In the genomic region with DNA sequence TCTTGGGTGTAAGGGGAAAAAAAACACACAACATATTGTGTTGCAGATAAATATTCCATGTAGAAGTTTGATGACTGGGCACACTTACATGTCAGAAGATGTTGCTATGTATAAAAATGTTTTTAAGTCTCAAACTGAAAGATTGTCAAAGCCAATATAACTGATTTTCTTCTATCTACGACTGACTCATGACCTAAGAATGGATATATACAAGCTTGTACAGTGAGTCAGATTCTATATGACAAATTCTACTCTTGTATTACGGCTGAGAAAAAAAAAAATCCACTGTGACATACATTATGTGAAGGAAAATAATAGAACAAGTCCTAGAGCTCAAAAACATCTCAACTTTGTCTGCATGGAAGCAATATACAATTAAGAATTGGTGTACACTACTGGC, we compare ENCODE assay signal across 21 cellular contexts.
DNase-seq lines count a peak whose midpoint lies in the region; FAIRE-seq and TF ChIP-seq lines count a peak whose summit lies in the region.
"Had no signal": no experiment of that assay in that cellular context is flagged by ENCODE, and none has a peak within 500 bp of the region (broad histone marks: within the 10 kb centered on the region; RNA-seq: fewer than 3 reads in every experiment).

No MANE protein-coding gene starts in this region.

- no peak overlapping the region for H3K27ac Mint-ChIP-seq in endodermal cell
- H3K27ac Mint-ChIP-seq: CD4-positive, alpha-beta T cell had no signal

- WGBS in mesenchymal stem cell = no CpG with 5 or more reads among the region's 2 CpGs
- WGBS in endodermal cell (ENCODE audit: insufficient coverage in 1 of 2, insufficient read length in 1 of 2), 2 experiments = 97% methylated on average over 2 of the region's 2 CpGs; no CpG with 5 or more reads in 1 of the 2 experiments

- H2AFZ ChIP-seq in mesenchymal stem cell (ENCODE audit: low read depth, low read length) = no peak overlapping the region
- H2AFZ ChIP-seq: PC-9 had no signal

- H2BK5ac ChIP-seq in mesenchymal stem cell (ENCODE audit: low read depth, low read length, poor library complexity, severe bottlenecking) = no peak overlapping the region

- no peak overlapping the region for H3K4me2 ChIP-seq in mesenchymal stem cell (ENCODE audit: low read length, poor library complexity, severe bottlenecking)
- H3K4me2 ChIP-seq: A549, KMS-11, PC-9 had no signal

- no peak overlapping the region for H2AK5ac ChIP-seq in mesenchymal stem cell (ENCODE audit: low read length, severe bottlenecking)

- H3K27me3 ChIP-seq in mesenchymal stem cell (ENCODE audit: control insufficient read depth in 1 of 2, insufficient read depth in 1 of 2, low read length in 2 of 2) (no peaks in the 10 kb centered on the region), endodermal cell (ENCODE audit: control insufficient read depth, insufficient read depth, low read length, poor library complexity, severe bottlenecking) (no peaks in the 10 kb centered on the region)

- H3K36me3 Mint-ChIP-seq in endodermal cell (ENCODE audit: low read depth) = no peaks in the 10 kb centered on the region

- H3K27me3 Mint-ChIP-seq in endodermal cell (ENCODE audit: insufficient read depth) = no peaks in the 10 kb centered on the region
- H3K27me3 Mint-ChIP-seq: CD4-positive, alpha-beta T cell had no signal

- H2BK12ac ChIP-seq in mesenchymal stem cell (ENCODE audit: low read length in 2 of 2) = no peak overlapping the region

- H4K8ac ChIP-seq in mesenchymal stem cell (ENCODE audit: low read length) = no peak overlapping the region

- H3K27ac ChIP-seq in RWPE1 (no peak overlapping the region), mesenchymal stem cell (ENCODE audit: low read length, poor library complexity, severe bottlenecking) (no peak overlapping the region), endodermal cell (ENCODE audit: low read depth, low read length) (no peak overlapping the region)
- H3K27ac ChIP-seq: A549, KMS-11, PC-9 had no signal

- peak; percentile 90 for FAIRE-seq in H54 (lab: Jason Lieb, UNC)
- FAIRE-seq: A549, GM12892 had no signal

- no peaks in the 10 kb centered on the region for H3K4me1 ChIP-seq in mesenchymal stem cell (ENCODE audit: control insufficient read depth, insufficient read depth, low read depth, low read length)
- no peaks in the 10 kb centered on the region for H3K4me1 ChIP-seq in endodermal cell (ENCODE audit: control insufficient read depth, insufficient read depth, low read length)
- H3K4me1 ChIP-seq: A549 had no signal

- H3K18ac ChIP-seq in mesenchymal stem cell (ENCODE audit: low read depth in 1 of 2, low read length in 2 of 2) = no peak overlapping the region

- no peak for TF ChIP-seq POLR2A in H54 (IDR thresholded peaks at IDR 0.05; ENCODE audit: low read depth, low read length)

- no peaks in the 10 kb centered on the region for H3K79me1 ChIP-seq in mesenchymal stem cell (replicated peaks; ENCODE audit: low read length, poor library complexity, severe bottlenecking)

- peaks cover 3% of the 10 kb centered on the region for H3K9me3 ChIP-seq in mesenchymal stem cell (ENCODE audit: control insufficient read depth, low read length)
- H3K9me3 ChIP-seq in endodermal cell (ENCODE audit: control insufficient read depth, low read length) = no peaks in the 10 kb centered on the region
- H3K9me3 ChIP-seq: A549 had no signal

- no peak overlapping the region for H3K4me3 ChIP-seq in choroid plexus epithelial cell (ENCODE audit: low read depth, low read length)
- H3K4me3 ChIP-seq in mesenchymal stem cell (ENCODE audit: insufficient read depth in 1 of 2, low read depth in 1 of 2, low read length in 2 of 2) = no peak overlapping the region
- H3K4me3 ChIP-seq in endodermal cell (ENCODE audit: low read length) = no peak overlapping the region
- H3K4me3 ChIP-seq: A549, PC-9 had no signal

- H3K9me3 Mint-ChIP-seq in endodermal cell = no peaks in the 10 kb centered on the region

- CTCF ChIA-PET in RWPE1 (lab: Yijun Ruan, JAX) = interaction anchor here (0.6 to 1.2 kb wide), 3 partner anchors 41 to 1419 kb away, joined by 3 read pairs; no protein-coding TSS in a partner anchor

- TF ChIP-seq CTCF in RWPE1 (conservative IDR thresholded peaks at IDR 0.05; ENCODE audit: low read depth) (no peak), choroid plexus epithelial cell (conservative IDR thresholded peaks at IDR 0.05; ENCODE audit: low read depth, low read length) (no peak), endodermal cell (conservative IDR thresholded peaks at IDR 0.05) (no peak)

- H3K4me3 Mint-ChIP-seq in endodermal cell = no peak overlapping the region
- H3K4me3 Mint-ChIP-seq: CD4-positive, alpha-beta T cell had no signal

- H2BK15ac ChIP-seq in mesenchymal stem cell (ENCODE audit: low read depth, poor library complexity, severe bottlenecking) = no peak overlapping the region

- no peak overlapping the region for H2BK120ac ChIP-seq in mesenchymal stem cell (ENCODE audit: low read depth, low read length)

- no peak overlapping the region for H3K4ac ChIP-seq in mesenchymal stem cell (ENCODE audit: low read depth in 1 of 2, low read length in 2 of 2)

- H3K36me3 ChIP-seq in mesenchymal stem cell (ENCODE audit: control insufficient read depth in 1 of 2, insufficient read depth in 2 of 2, low read depth in 1 of 2, low read length in 2 of 2) (no peaks in the 10 kb centered on the region), endodermal cell (ENCODE audit: control insufficient read depth, insufficient read depth, low read length) (no peaks in the 10 kb centered on the region)

- H3K23ac ChIP-seq in mesenchymal stem cell (ENCODE audit: low read length in 2 of 2) = no peak overlapping the region

- H3K14ac ChIP-seq in mesenchymal stem cell (ENCODE audit: low read length in 2 of 2) = no peak overlapping the region

- POLR2A ChIA-PET in RWPE1 (lab: Yijun Ruan, JAX; ENCODE audit: low non-redundant PET) = no interaction called here

- H3K4me1 Mint-ChIP-seq in endodermal cell = no peaks in the 10 kb centered on the region

- DNase-seq in H54 (ENCODE audit: insufficient read length, low spot score) = no peak
- DNase-seq in RWPE1 (ENCODE audit: low spot score) = peak; percentile 4
- DNase-seq in choroid plexus epithelial cell (ENCODE audit: low read depth) = peak; percentile 37
- DNase-seq in mesenchymal stem cell = peak; percentile 15
- no peak for DNase-seq in endodermal cell
- DNase-seq in ecto neural progenitor cell (ENCODE audit: low spot score) = no peak
- no peak for DNase-seq in activated T-cell treated with anti-CD3 and anti-CD28 coated beads, Interleukin-2, amount 50 U/mL, for 1 hour
- no peak for DNase-seq in NCI-H510A treated with DMSO at 0.1 percent for 48 hours (lab: John Stamatoyannopoulos, UW)
- DNase-seq: Calu3; CD4-positive, alpha-beta T cell; DMS53; EL; GOT3; NCI-H1417; NCI-H187; NCI-H226; NCI-H524 treated with DMSO at 0.1 percent for 48 hours had no signal

- no peak overlapping the region for H4K91ac ChIP-seq in mesenchymal stem cell (ENCODE audit: low read length)

- H3K9ac ChIP-seq in mesenchymal stem cell (ENCODE audit: low read length) (no peak overlapping the region), endodermal cell (ENCODE audit: extremely low read depth, low read length, poor library complexity, severe bottlenecking) (no peak overlapping the region)
- H3K9ac ChIP-seq: KMS-11 had no signal

Comparison
In these comparisons a context has a peak if more than half of its experiments do, and no peak if none do; other contexts are left out.
1. DNase-seq: peak in RWPE1 (single experiment), choroid plexus epithelial cell (single experiment) and mesenchymal stem cell (single experiment); none in H54 (single experiment), endodermal cell (single experiment), ecto neural progenitor cell (single experiment), activated T-cell treated with anti-CD3 and anti-CD28 coated beads, Interleukin-2, amount 50 U/mL, for 1 hour (single experiment) and NCI-H510A treated with DMSO at 0.1 percent for 48 hours (single experiment).